In genomic region chr10:32210306-32211045, GRCh38 we compare ENCODE assay signal across 1 cellular context.
TF ChIP-seq lines count a peak whose summit lies in the region.

No MANE protein-coding gene starts in this region.

TF ChIP-seq in HepG2, 621 proteins besides CTCF, POLR2A, EP300 and RAD21 (continued from another document and continues in another):
- no peak for TF ChIP-seq ZFP91 (CRISPR knock-in tag; IDR thresholded peaks at IDR 0.05; ENCODE audit: borderline replicate concordance)
- no peak for TF ChIP-seq ZNF282 (IDR thresholded peaks at IDR 0.05; ENCODE audit: partially characterized antibody)
- no peak for TF ChIP-seq HNRNPLL (IDR thresholded peaks at IDR 0.05; ENCODE audit: low read depth, low read length, poor library complexity, severe bottlenecking)
- no peak for TF ChIP-seq ZNF414 (CRISPR knock-in tag; IDR thresholded peaks at IDR 0.05)
- TF ChIP-seq NFYB (CRISPR knock-in tag; IDR thresholded peaks at IDR 0.05), result no peak
- no peak for TF ChIP-seq PRPF4 (IDR thresholded peaks at IDR 0.05; ENCODE audit: low read depth, low read length, poor library complexity, severe bottlenecking)
- no peak for TF ChIP-seq ZNF598 (CRISPR knock-in tag; IDR thresholded peaks at IDR 0.05; ENCODE audit: borderline replicate concordance)
- TF ChIP-seq CREBL2 (CRISPR knock-in tag; IDR thresholded peaks at IDR 0.05; ENCODE audit: borderline replicate concordance), result no peak
- no peak for TF ChIP-seq IKZF1 (IDR thresholded peaks at IDR 0.05)
- TF ChIP-seq ZNF652 (CRISPR knock-in tag; IDR thresholded peaks at IDR 0.05; ENCODE audit: borderline replicate concordance, low read depth), result no peak
- TF ChIP-seq RFXANK (CRISPR knock-in tag; IDR thresholded peaks at IDR 0.05), result no peak
- TF ChIP-seq CBX5 (CRISPR knock-in tag; IDR thresholded peaks at IDR 0.05; ENCODE audit: borderline replicate concordance), result no peak
- no peak for TF ChIP-seq JUN (CRISPR knock-in tag; IDR thresholded peaks at IDR 0.05)
- no peak for TF ChIP-seq MBNL3 (CRISPR knock-in tag; conservative IDR thresholded peaks at IDR 0.05)
- no peak for TF ChIP-seq CEBPB (IDR thresholded peaks at IDR 0.05; ENCODE audit: borderline replicate concordance, low read depth, low read length)
- 0 out of 2 replicates have a peak, but pooled peaks have one; percentile 4 for TF ChIP-seq HDAC2 (CRISPR knock-in tag; IDR thresholded peaks at IDR 0.05)
- TF ChIP-seq REXO4 (CRISPR knock-in tag; IDR thresholded peaks at IDR 0.05; ENCODE audit: borderline replicate concordance), result no peak
- TF ChIP-seq, protein P1, sequence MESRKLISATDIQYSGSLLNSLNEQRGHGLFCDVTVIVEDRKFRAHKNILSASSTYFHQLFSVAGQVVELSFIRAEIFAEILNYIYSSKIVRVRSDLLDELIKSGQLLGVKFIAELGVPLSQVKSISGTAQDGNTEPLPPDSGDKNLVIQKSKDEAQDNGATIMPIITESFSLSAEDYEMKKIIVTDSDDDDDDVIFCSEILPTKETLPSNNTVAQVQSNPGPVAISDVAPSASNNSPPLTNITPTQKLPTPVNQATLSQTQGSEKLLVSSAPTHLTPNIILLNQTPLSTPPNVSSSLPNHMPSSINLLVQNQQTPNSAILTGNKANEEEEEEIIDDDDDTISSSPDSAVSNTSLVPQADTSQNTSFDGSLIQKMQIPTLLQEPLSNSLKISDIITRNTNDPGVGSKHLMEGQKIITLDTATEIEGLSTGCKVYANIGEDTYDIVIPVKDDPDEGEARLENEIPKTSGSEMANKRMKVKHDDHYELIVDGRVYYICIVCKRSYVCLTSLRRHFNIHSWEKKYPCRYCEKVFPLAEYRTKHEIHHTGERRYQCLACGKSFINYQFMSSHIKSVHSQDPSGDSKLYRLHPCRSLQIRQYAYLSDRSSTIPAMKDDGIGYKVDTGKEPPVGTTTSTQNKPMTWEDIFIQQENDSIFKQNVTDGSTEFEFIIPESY (CRISPR knock-in tag; IDR thresholded peaks at IDR 0.05), result peak; percentile 89
- no peak for TF ChIP-seq NR2F1 (CRISPR knock-in tag; IDR thresholded peaks at IDR 0.05)
- no peak for TF ChIP-seq KDM1A (CRISPR knock-in tag; IDR thresholded peaks at IDR 0.05)
- TF ChIP-seq, protein P2, sequence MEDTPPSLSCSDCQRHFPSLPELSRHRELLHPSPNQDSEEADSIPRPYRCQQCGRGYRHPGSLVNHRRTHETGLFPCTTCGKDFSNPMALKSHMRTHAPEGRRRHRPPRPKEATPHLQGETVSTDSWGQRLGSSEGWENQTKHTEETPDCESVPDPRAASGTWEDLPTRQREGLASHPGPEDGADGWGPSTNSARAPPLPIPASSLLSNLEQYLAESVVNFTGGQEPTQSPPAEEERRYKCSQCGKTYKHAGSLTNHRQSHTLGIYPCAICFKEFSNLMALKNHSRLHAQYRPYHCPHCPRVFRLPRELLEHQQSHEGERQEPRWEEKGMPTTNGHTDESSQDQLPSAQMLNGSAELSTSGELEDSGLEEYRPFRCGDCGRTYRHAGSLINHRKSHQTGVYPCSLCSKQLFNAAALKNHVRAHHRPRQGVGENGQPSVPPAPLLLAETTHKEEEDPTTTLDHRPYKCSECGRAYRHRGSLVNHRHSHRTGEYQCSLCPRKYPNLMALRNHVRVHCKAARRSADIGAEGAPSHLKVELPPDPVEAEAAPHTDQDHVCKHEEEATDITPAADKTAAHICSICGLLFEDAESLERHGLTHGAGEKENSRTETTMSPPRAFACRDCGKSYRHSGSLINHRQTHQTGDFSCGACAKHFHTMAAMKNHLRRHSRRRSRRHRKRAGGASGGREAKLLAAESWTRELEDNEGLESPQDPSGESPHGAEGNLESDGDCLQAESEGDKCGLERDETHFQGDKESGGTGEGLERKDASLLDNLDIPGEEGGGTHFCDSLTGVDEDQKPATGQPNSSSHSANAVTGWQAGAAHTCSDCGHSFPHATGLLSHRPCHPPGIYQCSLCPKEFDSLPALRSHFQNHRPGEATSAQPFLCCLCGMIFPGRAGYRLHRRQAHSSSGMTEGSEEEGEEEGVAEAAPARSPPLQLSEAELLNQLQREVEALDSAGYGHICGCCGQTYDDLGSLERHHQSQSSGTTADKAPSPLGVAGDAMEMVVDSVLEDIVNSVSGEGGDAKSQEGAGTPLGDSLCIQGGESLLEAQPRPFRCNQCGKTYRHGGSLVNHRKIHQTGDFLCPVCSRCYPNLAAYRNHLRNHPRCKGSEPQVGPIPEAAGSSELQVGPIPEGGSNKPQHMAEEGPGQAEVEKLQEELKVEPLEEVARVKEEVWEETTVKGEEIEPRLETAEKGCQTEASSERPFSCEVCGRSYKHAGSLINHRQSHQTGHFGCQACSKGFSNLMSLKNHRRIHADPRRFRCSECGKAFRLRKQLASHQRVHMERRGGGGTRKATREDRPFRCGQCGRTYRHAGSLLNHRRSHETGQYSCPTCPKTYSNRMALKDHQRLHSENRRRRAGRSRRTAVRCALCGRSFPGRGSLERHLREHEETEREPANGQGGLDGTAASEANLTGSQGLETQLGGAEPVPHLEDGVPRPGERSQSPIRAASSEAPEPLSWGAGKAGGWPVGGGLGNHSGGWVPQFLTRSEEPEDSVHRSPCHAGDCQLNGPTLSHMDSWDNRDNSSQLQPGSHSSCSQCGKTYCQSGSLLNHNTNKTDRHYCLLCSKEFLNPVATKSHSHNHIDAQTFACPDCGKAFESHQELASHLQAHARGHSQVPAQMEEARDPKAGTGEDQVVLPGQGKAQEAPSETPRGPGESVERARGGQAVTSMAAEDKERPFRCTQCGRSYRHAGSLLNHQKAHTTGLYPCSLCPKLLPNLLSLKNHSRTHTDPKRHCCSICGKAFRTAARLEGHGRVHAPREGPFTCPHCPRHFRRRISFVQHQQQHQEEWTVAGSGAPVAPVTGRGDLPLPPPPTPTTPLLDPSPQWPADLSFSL (CRISPR knock-in tag; IDR thresholded peaks at IDR 0.05), result no peak
- TF ChIP-seq, protein P3, sequence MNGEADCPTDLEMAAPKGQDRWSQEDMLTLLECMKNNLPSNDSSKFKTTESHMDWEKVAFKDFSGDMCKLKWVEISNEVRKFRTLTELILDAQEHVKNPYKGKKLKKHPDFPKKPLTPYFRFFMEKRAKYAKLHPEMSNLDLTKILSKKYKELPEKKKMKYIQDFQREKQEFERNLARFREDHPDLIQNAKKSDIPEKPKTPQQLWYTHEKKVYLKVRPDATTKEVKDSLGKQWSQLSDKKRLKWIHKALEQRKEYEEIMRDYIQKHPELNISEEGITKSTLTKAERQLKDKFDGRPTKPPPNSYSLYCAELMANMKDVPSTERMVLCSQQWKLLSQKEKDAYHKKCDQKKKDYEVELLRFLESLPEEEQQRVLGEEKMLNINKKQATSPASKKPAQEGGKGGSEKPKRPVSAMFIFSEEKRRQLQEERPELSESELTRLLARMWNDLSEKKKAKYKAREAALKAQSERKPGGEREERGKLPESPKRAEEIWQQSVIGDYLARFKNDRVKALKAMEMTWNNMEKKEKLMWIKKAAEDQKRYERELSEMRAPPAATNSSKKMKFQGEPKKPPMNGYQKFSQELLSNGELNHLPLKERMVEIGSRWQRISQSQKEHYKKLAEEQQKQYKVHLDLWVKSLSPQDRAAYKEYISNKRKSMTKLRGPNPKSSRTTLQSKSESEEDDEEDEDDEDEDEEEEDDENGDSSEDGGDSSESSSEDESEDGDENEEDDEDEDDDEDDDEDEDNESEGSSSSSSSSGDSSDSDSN (CRISPR knock-in tag; IDR thresholded peaks at IDR 0.05), result no peak
- no peak for TF ChIP-seq ZNF782 (CRISPR knock-in tag; IDR thresholded peaks at IDR 0.05; ENCODE audit: borderline replicate concordance)
- no peak for TF ChIP-seq DNMT3B (CRISPR knock-in tag; conservative IDR thresholded peaks at IDR 0.05)
- TF ChIP-seq RXRA (CRISPR knock-in tag; IDR thresholded peaks at IDR 0.05), result no peak
- no peak for TF ChIP-seq ZNF367 (CRISPR knock-in tag; IDR thresholded peaks at IDR 0.05; ENCODE audit: borderline replicate concordance)
- no peak for TF ChIP-seq ZNF335 (CRISPR knock-in tag; IDR thresholded peaks at IDR 0.05)
- no peak for TF ChIP-seq SP5 (CRISPR knock-in tag; IDR thresholded peaks at IDR 0.05; ENCODE audit: borderline replicate concordance, low read depth)
- TF ChIP-seq PTBP1 (IDR thresholded peaks at IDR 0.05; ENCODE audit: low read depth, low read length, poor library complexity, severe bottlenecking), result no peak
- TF ChIP-seq, protein P4, sequence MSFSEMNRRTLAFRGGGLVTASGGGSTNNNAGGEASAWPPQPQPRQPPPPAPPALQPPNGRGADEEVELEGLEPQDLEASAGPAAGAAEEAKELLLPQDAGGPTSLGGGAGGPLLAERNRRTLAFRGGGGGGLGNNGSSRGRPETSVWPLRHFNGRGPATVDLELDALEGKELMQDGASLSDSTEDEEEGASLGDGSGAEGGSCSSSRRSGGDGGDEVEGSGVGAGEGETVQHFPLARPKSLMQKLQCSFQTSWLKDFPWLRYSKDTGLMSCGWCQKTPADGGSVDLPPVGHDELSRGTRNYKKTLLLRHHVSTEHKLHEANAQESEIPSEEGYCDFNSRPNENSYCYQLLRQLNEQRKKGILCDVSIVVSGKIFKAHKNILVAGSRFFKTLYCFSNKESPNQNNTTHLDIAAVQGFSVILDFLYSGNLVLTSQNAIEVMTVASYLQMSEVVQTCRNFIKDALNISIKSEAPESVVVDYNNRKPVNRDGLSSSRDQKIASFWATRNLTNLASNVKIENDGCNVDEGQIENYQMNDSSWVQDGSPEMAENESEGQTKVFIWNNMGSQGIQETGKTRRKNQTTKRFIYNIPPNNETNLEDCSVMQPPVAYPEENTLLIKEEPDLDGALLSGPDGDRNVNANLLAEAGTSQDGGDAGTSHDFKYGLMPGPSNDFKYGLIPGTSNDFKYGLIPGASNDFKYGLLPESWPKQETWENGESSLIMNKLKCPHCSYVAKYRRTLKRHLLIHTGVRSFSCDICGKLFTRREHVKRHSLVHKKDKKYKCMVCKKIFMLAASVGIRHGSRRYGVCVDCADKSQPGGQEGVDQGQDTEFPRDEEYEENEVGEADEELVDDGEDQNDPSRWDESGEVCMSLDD (CRISPR knock-in tag; IDR thresholded peaks at IDR 0.05; ENCODE audit: borderline replicate concordance), result no peak
- TF ChIP-seq HHEX (CRISPR knock-in tag; IDR thresholded peaks at IDR 0.05), result no peak
- no peak for TF ChIP-seq PCBP2 (optimal IDR thresholded peaks at IDR 0.05; ENCODE audit: low read depth, low read length, poor library complexity, severe bottlenecking)
- peak; percentile 35; the same call in 1 of the 2 replicates for TF ChIP-seq SMC3 (IDR thresholded peaks at IDR 0.05; ENCODE audit: low read length)
- no peak for TF ChIP-seq ATM (IDR thresholded peaks at IDR 0.05; ENCODE audit: borderline replicate concordance)
- TF ChIP-seq SNRNP70 (IDR thresholded peaks at IDR 0.05; ENCODE audit: low read depth, low read length), result no peak
- TF ChIP-seq GRHL1 (CRISPR knock-in tag; conservative IDR thresholded peaks at IDR 0.05), result no peak
- TF ChIP-seq ZKSCAN5 (CRISPR knock-in tag; IDR thresholded peaks at IDR 0.05), result no peak
- peak; percentile 82 for TF ChIP-seq STAG1 (CRISPR knock-in tag; IDR thresholded peaks at IDR 0.05)
- TF ChIP-seq, protein P5, sequence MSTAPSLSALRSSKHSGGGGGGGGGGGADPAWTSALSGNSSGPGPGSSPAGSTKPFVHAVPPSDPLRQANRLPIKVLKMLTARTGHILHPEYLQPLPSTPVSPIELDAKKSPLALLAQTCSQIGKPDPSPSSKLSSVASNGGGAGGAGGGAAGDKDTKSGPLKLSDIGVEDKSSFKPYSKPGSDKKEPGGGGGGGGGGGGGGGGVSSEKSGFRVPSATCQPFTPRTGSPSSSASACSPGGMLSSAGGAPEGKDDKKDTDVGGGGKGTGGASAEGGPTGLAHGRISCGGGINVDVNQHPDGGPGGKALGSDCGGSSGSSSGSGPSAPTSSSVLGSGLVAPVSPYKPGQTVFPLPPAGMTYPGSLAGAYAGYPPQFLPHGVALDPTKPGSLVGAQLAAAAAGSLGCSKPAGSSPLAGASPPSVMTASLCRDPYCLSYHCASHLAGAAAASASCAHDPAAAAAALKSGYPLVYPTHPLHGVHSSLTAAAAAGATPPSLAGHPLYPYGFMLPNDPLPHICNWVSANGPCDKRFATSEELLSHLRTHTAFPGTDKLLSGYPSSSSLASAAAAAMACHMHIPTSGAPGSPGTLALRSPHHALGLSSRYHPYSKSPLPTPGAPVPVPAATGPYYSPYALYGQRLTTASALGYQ (CRISPR knock-in tag; IDR thresholded peaks at IDR 0.05), result 0 out of 2 replicates have a peak, but pooled peaks have one; percentile 43
- peak; percentile 38; the same call in 1 of the 2 replicates for TF ChIP-seq ZNF501 (CRISPR knock-in tag; IDR thresholded peaks at IDR 0.05)
- TF ChIP-seq HDAC6 (IDR thresholded peaks at IDR 0.05; ENCODE audit: low read depth, low read length), result no peak
- TF ChIP-seq ZFP82 (CRISPR knock-in tag; IDR thresholded peaks at IDR 0.05; ENCODE audit: borderline replicate concordance), result no peak
